In the genomic region with DNA sequence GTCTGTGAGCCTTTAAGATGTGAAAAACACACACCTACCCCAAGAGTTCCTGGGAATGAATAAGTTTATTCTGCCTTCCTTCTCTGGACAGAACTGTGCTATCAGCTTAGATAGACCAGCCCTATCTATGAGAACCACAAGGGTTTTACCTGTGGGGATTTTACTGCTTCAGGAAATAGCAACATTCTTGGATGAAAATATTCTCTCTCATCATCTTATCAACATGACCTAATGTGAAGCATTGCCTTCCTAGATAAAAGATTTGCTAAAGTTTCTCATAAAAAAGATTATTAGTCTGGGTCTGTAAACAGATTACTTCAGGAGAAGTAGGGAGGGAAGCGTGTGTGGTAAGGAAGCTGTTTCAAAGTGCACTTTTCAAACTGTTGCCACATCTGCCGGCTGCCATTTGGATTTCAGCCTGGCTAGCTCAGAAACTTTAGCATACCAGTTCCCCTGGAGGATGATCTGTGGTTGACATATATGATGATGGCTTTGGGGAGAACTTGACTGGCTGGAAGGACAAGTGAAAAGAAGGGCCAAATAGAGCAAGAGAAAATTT, we compare ENCODE assay signal across 18 cellular contexts. TPM values are rescaled to one million over a fixed set of nuclear protein-coding genes. Genes with fewer than 3 reads are reported as not detected.
DNase-seq lines count a peak whose midpoint lies in the region; ATAC-seq, FAIRE-seq and TF ChIP-seq lines count a peak whose summit lies in the region.
"Had no signal": no experiment of that assay in that cellular context is flagged by ENCODE, and none has a peak within 500 bp of the region (broad histone marks: within the 10 kb centered on the region; RNA-seq: fewer than 3 reads in every experiment).

TSS of gene NOX1 (minus strand) at position 120 of the 559 bp plus-strand sequence. CDS start 220 bp downstream, outside the sequence.

- 67% methylated on average over 2 of the region's 2 CpGs for WGBS in GM12878 (ENCODE audit: insufficient coverage, insufficient replicate concordance, low lambda C conversion rate, missing lambda C conversion rate)

- no peak within 1 kb of the TSS for H3K4me2 ChIP-seq in GM12878 (ENCODE audit: control insufficient read depth, insufficient read depth)

- CTCF ChIA-PET in GM12878 (lab: Yijun Ruan, JAX) (no interaction called here), HEK293T (lab: Yijun Ruan, JAX) (no interaction called here)

- intact Hi-C loops in GM12878 (cut with micrococcal nuclease; ENCODE audit: unreplicated experiment) (no loop called here), mucosa of descending colon (cut with DNase I, micrococcal nuclease) (no loop called here)

- ATAC-seq in GM12878 (peak; percentile 48), mucosa of descending colon (peak; percentile 90), GM18861 (IDR thresholded peaks at IDR 0.05; ENCODE audit: unreplicated experiment) (no peak)
- ATAC-seq: SK-N-SH treated with all-trans-retinoic acid at 6 μM for 48 hours had no signal

- no peak within 1 kb of the TSS for H3K9ac ChIP-seq in GM12878 (ENCODE audit: control insufficient read depth, insufficient read depth, low read length)

- no peaks in the 10 kb centered on the region for H4K20me1 ChIP-seq in GM12878 (ENCODE audit: control insufficient read depth, insufficient read depth)

- no peak for TF ChIP-seq EP300 in GM12878 (IDR thresholded peaks at IDR 0.05; ENCODE audit: borderline replicate concordance in 1 of 2, control insufficient read depth in 1 of 2, low read depth in 2 of 2, low read length in 2 of 2)

- no peaks in the 10 kb centered on the region for H3K79me2 ChIP-seq in GM12878 (ENCODE audit: control insufficient read depth, insufficient read depth, low read length)

- H3K9me3 ChIP-seq in GM12878 (replicated peaks; ENCODE audit: control insufficient read depth, insufficient read depth, low read length) (no peaks in the 10 kb centered on the region), mucosa of descending colon (no peaks in the 10 kb centered on the region)
- H3K9me3 ChIP-seq: MG63, Peyer's patch had no signal

- POLR2A ChIA-PET in GM12878 (lab: Charles Lee): no interaction called here
- POLR2A ChIA-PET in HEK293T (lab: Yijun Ruan, JAX): no interaction called here

- no TSS peak for BruUV-seq in GM12878 (replicated peaks; lab: Mats Ljungman, UMichigan)

- in situ Hi-C loops in GM12878 (cut with MboI): no loop called here

- no peak within 1 kb of the TSS for H3K27ac ChIP-seq in GM12878 (ENCODE audit: control insufficient read depth, insufficient read depth)
- H3K27ac ChIP-seq: Peyer's patch had no signal

- TF ChIP-seq POLR2A in GM12878 (IDR thresholded peaks at IDR 0.05; ENCODE audit: low read depth, low read length): no peak

- H3K27me3 ChIP-seq in GM12878 (replicated peaks in 1 of 2; ENCODE audit: control insufficient read depth in 2 of 2, insufficient read depth in 2 of 2, low read length in 1 of 2): no peaks in the 10 kb centered on the region; a peak in 1 of 4 replicates
- H3K27me3 ChIP-seq: MG63, Peyer's patch had no signal

- SMC1A ChIA-PET in GM12878 (lab: Charles Lee; ENCODE audit: uncharacterized antibody, unreplicated experiment): interaction anchor here (1.3 kb wide), 1 partner anchor 44 kb away, joined by 4 read pairs; no protein-coding TSS in a partner anchor

- no peaks in the 10 kb centered on the region for H3K4me1 ChIP-seq in GM12878 (ENCODE audit: control insufficient read depth, insufficient read depth, low read length)
- H3K4me1 ChIP-seq in mucosa of descending colon (ENCODE audit: low read depth): peaks cover 2% of the 10 kb centered on the region
- H3K4me1 ChIP-seq: Peyer's patch had no signal

- no peak within 1 kb of the TSS for H2AFZ ChIP-seq in GM12878 (ENCODE audit: control insufficient read depth, low read depth, low read length)

- RAD21 ChIA-PET in GM12878 (lab: Charles Lee; ENCODE audit: unreplicated experiment): no interaction called here

- H3K36me3 ChIP-seq in GM12878 (ENCODE audit: control insufficient read depth in 2 of 2, insufficient read depth in 2 of 2, low read length in 1 of 2): no peaks in the 10 kb centered on the region
- no peaks in the 10 kb centered on the region for H3K36me3 ChIP-seq in mucosa of descending colon (ENCODE audit: low read depth)
- H3K36me3 ChIP-seq: MG63, Peyer's patch had no signal

- no peak for TF ChIP-seq CTCF in GM12865 (IDR thresholded peaks at IDR 0.05; ENCODE audit: insufficient read depth, low read depth, low read length, missing control alignments)
- no peak for TF ChIP-seq CTCF in GM12878 (IDR thresholded peaks at IDR 0.05 in 2 of 3, conservative IDR thresholded peaks at IDR 0.05 in 1 of 3; ENCODE audit: control insufficient read depth in 2 of 3, extremely low read depth in 1 of 3, insufficient read depth in 1 of 3, low read depth in 3 of 3, low read length in 3 of 3)
- no peak for TF ChIP-seq CTCF in mucosa of descending colon (IDR thresholded peaks at IDR 0.05)

- TF ChIP-seq RAD21 in GM12878 (IDR thresholded peaks at IDR 0.05; ENCODE audit: insufficient read depth, low read depth, low read length): no peak

- no peak within 1 kb of the TSS for H3K4me3 ChIP-seq in GM12865 (ENCODE audit: low read depth, low read length)
- H3K4me3 ChIP-seq in GM12878: no peak within 1 kb of the TSS
- H3K4me3 ChIP-seq in mucosa of descending colon: peak within 1 kb of the TSS; percentile 3
- H3K4me3 ChIP-seq: MG63, Peyer's patch had no signal

- no peak for FAIRE-seq in GM12878 (lab: Jason Lieb, UNC)
- FAIRE-seq: HTR-8/SVneo had no signal

- peak; percentile 1 for DNase-seq in GM12865 (ENCODE audit: low read depth)
- DNase-seq in LoVo (ENCODE audit: low spot score): peak; percentile 0
- DNase-seq in GM12878 (ENCODE audit: low read depth, low spot score): no peak
- DNase-seq in mucosa of descending colon: peak in 2 of 3 donors; percentile 30 to 49
- no peak for DNase-seq in HEK293T (ENCODE audit: extremely low spot score)
- DNase-seq in NCI-H69 (lab: John Stamatoyannopoulos, UW): no peak
- DNase-seq: ACHN; CD4-positive, alpha-beta T cell; HCEC 1CT; KBM-7; MG63; NCI-H1092 treated with DMSO at 0.1 percent for 48 hours; NCI-H1694 treated with DMSO at 0.1 percent for 48 hours; Peyer's patch; Right ventricle myocardium superior had no signal

TF ChIP-seq in GM12878, 131 proteins besides CTCF, POLR2A, EP300 and RAD21 (continues in another document):
- TF ChIP-seq BMI1 (IDR thresholded peaks at IDR 0.05; ENCODE audit: borderline replicate concordance) (no peak), ZNF384 (IDR thresholded peaks at IDR 0.05; ENCODE audit: borderline replicate concordance, low read depth, low read length) (no peak)
- TF ChIP-seq, protein P1, sequence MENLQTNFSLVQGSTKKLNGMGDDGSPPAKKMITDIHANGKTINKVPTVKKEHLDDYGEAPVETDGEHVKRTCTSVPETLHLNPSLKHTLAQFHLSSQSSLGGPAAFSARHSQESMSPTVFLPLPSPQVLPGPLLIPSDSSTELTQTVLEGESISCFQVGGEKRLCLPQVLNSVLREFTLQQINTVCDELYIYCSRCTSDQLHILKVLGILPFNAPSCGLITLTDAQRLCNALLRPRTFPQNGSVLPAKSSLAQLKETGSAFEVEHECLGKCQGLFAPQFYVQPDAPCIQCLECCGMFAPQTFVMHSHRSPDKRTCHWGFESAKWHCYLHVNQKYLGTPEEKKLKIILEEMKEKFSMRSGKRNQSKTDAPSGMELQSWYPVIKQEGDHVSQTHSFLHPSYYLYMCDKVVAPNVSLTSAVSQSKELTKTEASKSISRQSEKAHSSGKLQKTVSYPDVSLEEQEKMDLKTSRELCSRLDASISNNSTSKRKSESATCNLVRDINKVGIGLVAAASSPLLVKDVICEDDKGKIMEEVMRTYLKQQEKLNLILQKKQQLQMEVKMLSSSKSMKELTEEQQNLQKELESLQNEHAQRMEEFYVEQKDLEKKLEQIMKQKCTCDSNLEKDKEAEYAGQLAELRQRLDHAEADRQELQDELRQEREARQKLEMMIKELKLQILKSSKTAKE (IDR thresholded peaks at IDR 0.05; ENCODE audit: low read depth, poor library complexity, severe bottlenecking): no peak

TF ChIP-seq in HEK293T, 16 proteins besides CTCF, POLR2A, EP300 and RAD21 (continues in another document):
- TF ChIP-seq ZNF384 (IDR thresholded peaks at IDR 0.05) (no peak), BHLHE40 (IDR thresholded peaks at IDR 0.05; ENCODE audit: borderline replicate concordance) (no peak), L3MBTL2 (conservative IDR thresholded peaks at IDR 0.05) (no peak), LEF1 (IDR thresholded peaks at IDR 0.05; ENCODE audit: borderline replicate concordance) (no peak), SP1 (IDR thresholded peaks at IDR 0.05) (no peak), ELF4 (IDR thresholded peaks at IDR 0.05) (no peak), NFRKB (IDR thresholded peaks at IDR 0.05) (no peak), SUZ12 (IDR thresholded peaks at IDR 0.05) (no peak), FOXM1 (IDR thresholded peaks at IDR 0.05; ENCODE audit: borderline replicate concordance) (no peak), FOXA1 (IDR thresholded peaks at IDR 0.05) (no peak), ARNT (IDR thresholded peaks at IDR 0.05) (no peak), CTBP1 (IDR thresholded peaks at IDR 0.05; ENCODE audit: borderline replicate concordance) (no peak), FOXK2 (IDR thresholded peaks at IDR 0.05) (no peak), HDGF (IDR thresholded peaks at IDR 0.05; ENCODE audit: borderline replicate concordance) (no peak)

RNA-seq across cellular contexts. Expression of gene NOX1, which starts in this region (rescaled TPM):
- not detected in 2 replicates for total RNA-seq in GM12878 (2013; cell fraction: nucleolus; rRNA removed)
- total RNA-seq in GM12878 (2014; rRNA removed) (not detected in 2 replicates), GM12878 (2014; rRNA removed; fragmentation: Illumina TruSeq; extraction: Trizol) (not detected in 2 replicates), GM12878 (2021) (0.16 TPM in 1 of 2 replicates, not detected in the other), mucosa of descending colon (100 to 1,000 TPM in 1 of 3 donors, 10 to 100 TPM in 2; 27.8 to 109 (median 96.7) TPM)
- not detected for polyA plus RNA-seq in GM12878 (2011; ENCODE audit: low read depth)
- polyA plus RNA-seq in GM12878 (2011; rRNA removed) (not detected in 2 replicates), GM12878 (2014; fragmentation: Illumina TruSeq; extraction: Trizol) (0.03 TPM in 1 of 2 replicates, not detected in the other), GM12878 (2014; fragmentation: Nextera tagmentation; extraction: Ambion mirVana) (under 1 TPM in 1 of 2 experiments, not detected in 1; 0.09 TPM), GM12878 (2014; rRNA removed) (not detected in 2 replicates), GM12878 (2016; fragmentation: Nextera tagmentation; extraction: Ambion mirVana) (under 1 TPM; 0.08 TPM)
- polyA plus RNA-seq in GM12878 (2011; cell fraction: cytosol; rRNA removed): not detected in 2 replicates
- polyA plus RNA-seq in GM12878 (2011; cell fraction: nucleus; rRNA removed): not detected in 2 replicates
- not detected in 2 replicates for polyA plus RNA-seq in GM12878 (2012)
- not detected in 2 replicates for polyA minus RNA-seq in GM12878 (2011; rRNA and poly(A)+ RNA removed)
- polyA minus RNA-seq in GM12878 (2011; cell fraction: cytosol; rRNA and poly(A)+ RNA removed): not detected in 2 replicates
- not detected in 2 replicates for polyA minus RNA-seq in GM12878 (2011; cell fraction: nucleus; rRNA and poly(A)+ RNA removed)
- total RNA-seq: Right ventricle myocardium superior had no signal

Comparison
In these comparisons a context has a peak if more than half of its experiments do, and no peak if none do; other contexts are left out.
1. RNA of gene NOX1 (total RNA-seq): 27.8 to 109 TPM in mucosa of descending colon; 0.16 TPM in GM12878; every median in the first group is over 10 times any median in the second.
2. Peak in ATAC-seq in GM12878; RNA of the gene not detected or under 1 TPM.
3. DNase-seq: peak in GM12865 (single experiment), LoVo (single experiment) and mucosa of descending colon (2 of 3); none in GM12878 (single experiment), HEK293T (single experiment) and NCI-H69 (single experiment).